8 cellular contexts compared by ENCODE assay signal in the genomic region with DNA sequence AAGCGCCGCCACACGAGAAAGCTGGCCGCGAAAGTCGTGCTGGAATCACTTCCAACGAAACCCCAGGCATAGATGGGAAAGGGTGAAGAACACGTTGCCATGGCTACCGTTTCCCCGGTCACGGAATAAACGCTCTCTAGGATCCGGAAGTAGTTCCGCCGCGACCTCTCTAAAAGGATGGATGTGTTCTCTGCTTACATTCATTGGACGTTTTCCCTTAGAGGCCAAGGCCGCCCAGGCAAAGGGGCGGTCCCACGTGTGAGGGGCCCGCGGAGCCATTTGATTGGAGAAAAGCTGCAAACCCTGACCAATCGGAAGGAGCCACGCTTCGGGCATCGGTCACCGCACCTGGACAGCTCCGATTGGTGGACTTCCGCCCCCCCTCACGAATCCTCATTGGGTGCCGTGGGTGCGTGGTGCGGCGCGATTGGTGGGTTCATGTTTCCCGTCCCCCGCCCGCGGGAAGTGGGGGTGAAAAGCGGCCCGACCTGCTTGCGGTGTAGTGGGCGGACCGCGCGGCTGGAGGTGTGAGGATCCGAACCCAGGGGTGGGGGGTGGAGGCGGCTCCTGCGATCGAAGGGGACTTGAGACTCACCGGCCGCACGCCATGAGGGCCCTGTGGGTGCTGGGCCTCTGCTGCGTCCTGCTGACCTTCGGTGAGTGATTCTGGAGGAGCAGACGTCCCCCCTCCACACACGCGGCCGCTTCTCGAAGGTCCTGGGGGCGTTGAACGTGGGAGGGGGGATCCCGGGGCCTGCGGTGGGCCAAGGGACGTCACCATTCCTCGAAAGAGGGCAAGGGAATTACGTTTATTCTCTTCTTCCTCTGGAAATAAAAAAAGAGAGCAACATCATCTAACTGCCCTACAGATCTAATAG. TPM values are rescaled to one million over a fixed set of nuclear protein-coding genes. Genes with fewer than 3 reads are reported as not detected.
A peak's percentile ranks its signal among the peaks of the same experiment; 100 is the strongest.
DNase-seq lines count a peak whose midpoint lies in the region; ATAC-seq and TF ChIP-seq lines count a peak whose summit lies in the region.

HSP90B1 (plus strand) TSS at position 502 of the 878 bp plus-strand sequence; CDS start at position 608, 106 bp downstream.

- H3K36me3 ChIP-seq in KMS-11 (ENCODE audit: insufficient read depth) (peaks cover 36% of the 10 kb centered on the region; the same call in 1 of the 2 replicates), Peyer's patch (peaks cover 0 to 24% (median 0%) of the 10 kb centered on the region in 3 donors), esophagus (ENCODE audit: control insufficient read depth in 2 of 2, insufficient read depth in 2 of 2, low read length in 1 of 2) (peaks cover 2 to 6% of the 10 kb centered on the region in 2 donors), mucosa of stomach (ENCODE audit: control insufficient read depth, insufficient read depth, low read length) (no peaks in the 10 kb centered on the region)

- ATAC-seq in GM21737 (IDR thresholded peaks at IDR 0.05; ENCODE audit: unreplicated experiment), result peak; percentile 58

- H3K9me3 ChIP-seq in Peyer's patch, result no peaks in the 10 kb centered on the region
- H3K9me3 ChIP-seq in esophagus (ENCODE audit: control insufficient read depth in 2 of 2, insufficient read depth in 1 of 2, low read depth in 1 of 2, low read length in 1 of 2), result no peaks in the 10 kb centered on the region
- H3K9me3 ChIP-seq in mucosa of stomach (ENCODE audit: control insufficient read depth, low read length), result no peaks in the 10 kb centered on the region

- peak within 1 kb of the TSS; percentile 99 for H3K4me2 ChIP-seq in KMS-11

- no peaks in the 10 kb centered on the region for H3K27me3 ChIP-seq in KMS-11 (ENCODE audit: insufficient read depth, low read depth)
- no peaks in the 10 kb centered on the region for H3K27me3 ChIP-seq in Peyer's patch
- no peaks in the 10 kb centered on the region for H3K27me3 ChIP-seq in esophagus (ENCODE audit: control insufficient read depth in 1 of 2, insufficient read depth in 2 of 2, low read length in 2 of 2)
- no peaks in the 10 kb centered on the region for H3K27me3 ChIP-seq in mucosa of stomach (ENCODE audit: control insufficient read depth, insufficient read depth, low read length)

- H2AFZ ChIP-seq in KMS-11 (ENCODE audit: low read depth), result no peak within 1 kb of the TSS

- peaks cover 49% of the 10 kb centered on the region for H3K79me2 ChIP-seq in KMS-11 (ENCODE audit: insufficient read depth, low read depth)

- no peak within 1 kb of the TSS for H3K4me3 ChIP-seq in KMS-11 (IDR thresholded peaks at IDR 0.05; ENCODE audit: insufficient read depth, low read depth, low read length)
- peak within 1 kb of the TSS; percentile 80 to 89 (median 84) for H3K4me3 ChIP-seq in Peyer's patch
- H3K4me3 ChIP-seq in esophagus (ENCODE audit: low read depth in 1 of 2, low read length in 2 of 2), result peak within 1 kb of the TSS; percentile 64 to 90
- peak within 1 kb of the TSS; percentile 86 for H3K4me3 ChIP-seq in mucosa of stomach (ENCODE audit: low read length)

- WGBS in esophagus, 2 donors, result 0 to 1% methylated on average over 66 to 67 of the region's 67 CpGs

- H4K20me1 ChIP-seq in KMS-11 (ENCODE audit: insufficient read depth), result peaks cover 23% of the 10 kb centered on the region

- TF ChIP-seq POLR2A in Peyer's patch (IDR thresholded peaks at IDR 0.05), result peak; percentile 77 to 96

- H3K4me1 ChIP-seq in KMS-11 (ENCODE audit: low read depth, poor library complexity, severe bottlenecking) (peaks cover 65% of the 10 kb centered on the region), Peyer's patch (peaks cover 0 to 33% (median 11%) of the 10 kb centered on the region in 4 donors), esophagus (ENCODE audit: control insufficient read depth in 2 of 2, insufficient read depth in 2 of 2, low read length in 1 of 2) (peaks cover 0 to 2% of the 10 kb centered on the region in 2 donors), mucosa of stomach (ENCODE audit: control insufficient read depth, insufficient read depth, low read length) (peaks cover 7% of the 10 kb centered on the region)

- no peak for TF ChIP-seq CTCF in KMS-11 (conservative IDR thresholded peaks at IDR 0.05; ENCODE audit: low read depth, low read length)
- peak in 1 of 6 experiments; percentile 3 for TF ChIP-seq CTCF in Peyer's patch (IDR thresholded peaks at IDR 0.05)

- H3K27ac ChIP-seq in KMS-11 (peak within 1 kb of the TSS; percentile 96), Peyer's patch (peak within 1 kb of the TSS; percentile 90 to 97 (median 96)), esophagus (ENCODE audit: low read depth in 2 of 2, low read length in 1 of 2) (peak within 1 kb of the TSS; percentile 90 to 92)

- H3K9ac ChIP-seq in KMS-11 (peak within 1 kb of the TSS; percentile 98), mucosa of stomach (ENCODE audit: low read length) (peak within 1 kb of the TSS; percentile 88)

- DNase-seq in DMS53 treated with DMSO at 0.1 percent for 48 hours (lab: John Stamatoyannopoulos, UW; ENCODE audit: unreplicated experiment) (peak; percentile 100), Peyer's patch (peak; percentile 99 to 100 (median 100))
- DNase-seq in activated T-cell treated with anti-CD3 and anti-CD28 coated beads, Interleukin-2, amount 50 U/mL, for 48 hours, result peak; percentile 99
- peak; percentile 98 to 99 for DNase-seq in stimulated activated CD8-positive, alpha-beta memory T cell treated with anti-CD3 and anti-CD28 coated beads, Interleukin-7, amount 100 ng/mL, for 1 hour (ENCODE audit: low read depth in 2 of 2)

RNA-seq across cellular contexts. Expression of gene HSP90B1, which starts in this region (rescaled TPM):
- 100 to 1,000 TPM; 197 to 655 (median 335) TPM for total RNA-seq in Peyer's patch
- 100 to 1,000 TPM; 192 to 208 TPM for polyA plus RNA-seq in esophagus
